ENCODE assay signal across 8 cellular contexts in the genomic region with DNA sequence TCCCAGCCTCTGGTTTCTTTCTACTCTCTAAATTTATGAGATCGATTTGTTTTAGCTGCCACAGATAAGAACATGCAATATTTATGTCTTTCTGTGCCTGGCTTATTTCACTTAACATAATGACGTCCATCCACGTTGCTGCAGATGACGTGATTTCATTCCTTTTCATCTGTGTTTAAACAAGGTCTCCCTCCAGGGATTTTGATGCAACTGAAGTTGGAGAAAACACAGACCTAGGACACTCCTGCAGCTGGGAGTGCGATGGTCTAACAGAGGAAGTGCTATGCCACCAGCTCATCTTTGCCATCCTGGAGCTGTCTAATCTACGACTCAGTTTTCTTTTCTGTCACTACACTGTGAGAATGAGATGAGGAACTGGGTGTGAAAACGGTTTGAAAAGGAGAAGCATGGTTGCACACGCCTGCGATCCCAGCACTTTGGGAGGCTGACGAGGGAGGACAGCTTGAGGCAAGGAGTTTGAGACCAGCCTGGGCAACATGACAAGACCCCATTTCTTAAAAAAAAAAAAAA. TPM values are rescaled to one million over a fixed set of nuclear protein-coding genes. Genes with fewer than 3 reads are reported as not detected.
DNase-seq lines count a peak whose midpoint lies in the region; ATAC-seq, FAIRE-seq and TF ChIP-seq lines count a peak whose summit lies in the region.

No MANE protein-coding gene starts in this region.

- ATAC-seq in HG03280 (IDR thresholded peaks at IDR 0.05; ENCODE audit: unreplicated experiment): no peak

- no peaks in the 10 kb centered on the region for H3K36me3 ChIP-seq in stomach smooth muscle (ENCODE audit: control insufficient read depth in 2 of 2, insufficient read depth in 2 of 2, low read length in 2 of 2)

- H3K9me3 ChIP-seq in stomach smooth muscle (ENCODE audit: control insufficient read depth in 2 of 2, low read length in 2 of 2): no peaks in the 10 kb centered on the region

- no peaks in the 10 kb centered on the region for H3K27me3 ChIP-seq in stomach smooth muscle (ENCODE audit: control insufficient read depth in 1 of 2, insufficient read depth in 2 of 2, low read length in 2 of 2)

- peaks cover 25% of the 10 kb centered on the region for H3K4me1 ChIP-seq in stomach smooth muscle (ENCODE audit: control insufficient read depth, insufficient read depth, low read length)

- H3K27me3 Mint-ChIP-seq in activated CD4-positive, alpha-beta T cell treated with anti-CD3 and anti-CD28 coated beads, Interleukin-2, amount 10 ng/mL, durations not matched to agents 7 days and 5 days: peaks cover 4% of the 10 kb centered on the region

- no peaks in the 10 kb centered on the region for H3K9me3 Mint-ChIP-seq in activated CD4-positive, alpha-beta T cell treated with anti-CD3 and anti-CD28 coated beads, Interleukin-2, amount 10 ng/mL, durations not matched to agents 7 days and 5 days

- FAIRE-seq in frontal cortex (lab: Jason Lieb, UNC): no peak

- TF ChIP-seq CTCF in RWPE1 (conservative IDR thresholded peaks at IDR 0.05; ENCODE audit: low read depth) (no peak), fibroblast of the aortic adventitia (IDR thresholded peaks at IDR 0.05; ENCODE audit: insufficient read depth, low read length) (no peak)

- POLR2A ChIA-PET in activated CD4-positive, alpha-beta T cell treated with anti-CD3 and anti-CD28 coated beads, Interleukin-2, amount 10 ng/mL, durations not matched to agents 7 days and 5 days (lab: Charles Lee): no interaction called here
- POLR2A ChIA-PET in RWPE1 (lab: Yijun Ruan, JAX; ENCODE audit: low non-redundant PET): interaction anchor here (0.6 to 0.7 kb wide), 2 partner anchors 37 to 674 kb away, joined by 3 read pairs; no protein-coding TSS in a partner anchor

- H3K27ac Mint-ChIP-seq in activated CD4-positive, alpha-beta T cell treated with anti-CD3 and anti-CD28 coated beads, Interleukin-2, amount 10 ng/mL, durations not matched to agents 7 days and 5 days: peak overlapping the region; percentile 88

- H3K9ac ChIP-seq in stomach smooth muscle (ENCODE audit: low read length in 2 of 2): peak overlapping the region in 1 of 2 donors; percentile 99

- peak overlapping the region; percentile 96 for H3K27ac ChIP-seq in RWPE1
- H3K27ac ChIP-seq in stomach smooth muscle (ENCODE audit: low read length): peak overlapping the region; percentile 100

- peaks cover 40% of the 10 kb centered on the region for H3K4me1 Mint-ChIP-seq in activated CD4-positive, alpha-beta T cell treated with anti-CD3 and anti-CD28 coated beads, Interleukin-2, amount 10 ng/mL, durations not matched to agents 7 days and 5 days

- CTCF ChIA-PET in activated CD4-positive, alpha-beta T cell treated with anti-CD3 and anti-CD28 coated beads, Interleukin-2, amount 10 ng/mL, durations not matched to agents 7 days and 5 days (lab: Charles Lee): interaction anchor here (0.6 to 1.5 kb wide), 4 partner anchors 10 to 133 kb away, joined by 3 to 5 read pairs (median 4); no protein-coding TSS in a partner anchor
- CTCF ChIA-PET in RWPE1 (lab: Yijun Ruan, JAX): no interaction called here

- peak overlapping the region; percentile 22 for H3K4me3 ChIP-seq in fibroblast of the aortic adventitia (ENCODE audit: low read depth, low read length)
- H3K4me3 ChIP-seq in stomach smooth muscle (ENCODE audit: low read length in 2 of 2): peak overlapping the region in 1 of 2 donors; percentile 88

- DNase-seq in activated CD4-positive, alpha-beta T cell treated with anti-CD3 and anti-CD28 coated beads, Interleukin-2, amount 10 ng/mL, durations not matched to agents 7 days and 5 days: no peak
- no peak for DNase-seq in activated CD4-positive, alpha-beta T cell treated with anti-CD3 and anti-CD28 coated beads for 48 hours
- DNase-seq in RWPE1 (ENCODE audit: low spot score): no peak
- peak; percentile 90 for DNase-seq in fibroblast of the aortic adventitia (ENCODE audit: low read depth)
- no peak for DNase-seq in frontal cortex (ENCODE audit: low spot score in 2 of 2)
- no peak for DNase-seq in midbrain (lab: John Stamatoyannopoulos, UW)

- peaks cover 17% of the 10 kb centered on the region for H3K36me3 Mint-ChIP-seq in activated CD4-positive, alpha-beta T cell treated with anti-CD3 and anti-CD28 coated beads, Interleukin-2, amount 10 ng/mL, durations not matched to agents 7 days and 5 days (ENCODE audit: low read depth)

- peak overlapping the region; percentile 68 for H3K4me3 Mint-ChIP-seq in activated CD4-positive, alpha-beta T cell treated with anti-CD3 and anti-CD28 coated beads, Interleukin-2, amount 10 ng/mL, durations not matched to agents 7 days and 5 days

RNA-seq across cellular contexts. Expression of a gene that starts 1.5 kb away (rescaled TPM):
- 10 to 100 TPM; 40.0 to 41.3 TPM for total RNA-seq in activated CD4-positive, alpha-beta T cell treated with anti-CD3 and anti-CD28 coated beads, Interleukin-2, amount 10 ng/mL, durations not matched to agents 7 days and 5 days
- total RNA-seq in fibroblast of the aortic adventitia (ENCODE audit: low replicate concordance) (9.4 and 10.6 TPM in 2 replicates), frontal cortex (33.8 TPM)
